In genomic region chr22:32589007-32589406, GRCh38 we compare ENCODE assay signal across 32 cellular contexts.
DNase-seq lines count a peak whose midpoint lies in the region; FAIRE-seq and TF ChIP-seq lines count a peak whose summit lies in the region.
"Had no signal": no experiment of that assay in that cellular context is flagged by ENCODE, and none has a peak within 500 bp of the region (broad histone marks: within the 10 kb centered on the region; RNA-seq: fewer than 3 reads in every experiment).

No MANE protein-coding gene starts in this region.

- no peaks in the 10 kb centered on the region for H3K79me2 ChIP-seq in hepatocyte
- no peaks in the 10 kb centered on the region for H3K79me2 ChIP-seq in smooth muscle cell (ENCODE audit: low read depth)

- no peak overlapping the region for H3K4me2 ChIP-seq in hepatocyte
- H3K4me2 ChIP-seq in smooth muscle cell, result no peak overlapping the region

- H2AFZ ChIP-seq in hepatocyte (no peak overlapping the region), smooth muscle cell (ENCODE audit: low read depth) (no peak overlapping the region)

- no peak for TF ChIP-seq POLR2A in thyroid gland (IDR thresholded peaks at IDR 0.05)

- no peaks in the 10 kb centered on the region for H3K9me3 ChIP-seq in hepatocyte (ENCODE audit: low read depth)
- no peaks in the 10 kb centered on the region for H3K9me3 ChIP-seq in smooth muscle cell (replicated peaks; ENCODE audit: low read depth)
- no peaks in the 10 kb centered on the region; the same call in 1 of the 2 replicates for H3K9me3 ChIP-seq in BE2C
- H3K9me3 ChIP-seq in thyroid gland, result no peaks in the 10 kb centered on the region
- H3K9me3 ChIP-seq: Peyer's patch had no signal

- 81% methylated on average over 5 of the region's 5 CpGs for WGBS in hepatocyte (ENCODE audit: low lambda C conversion rate, missing lambda C conversion rate)
- 63% methylated on average over 5 of the region's 5 CpGs for WGBS in smooth muscle cell (ENCODE audit: low lambda C conversion rate)
- WGBS in thyroid gland, 2 donors, result 73 to 83% methylated on average over 5 of the region's 5 CpGs

- no peak overlapping the region for H3K9ac ChIP-seq in smooth muscle cell (ENCODE audit: low read depth)

- H4K20me1 ChIP-seq in hepatocyte (ENCODE audit: insufficient read depth, poor library complexity, severe bottlenecking), result no peaks in the 10 kb centered on the region
- H4K20me1 ChIP-seq in smooth muscle cell (ENCODE audit: low read depth), result no peaks in the 10 kb centered on the region

- peak; percentile 29 for DNase-seq in EH (ENCODE audit: low read depth)
- peak; percentile 88 for DNase-seq in fibroblast of peridontal ligament (ENCODE audit: extremely low read depth)
- DNase-seq in hepatocyte (ENCODE audit: low spot score), result no peak
- no peak for DNase-seq in smooth muscle cell (lab: John Stamatoyannopoulos, UW; ENCODE audit: unreplicated experiment)
- no peak for DNase-seq in RCC 7860 (ENCODE audit: low spot score)
- no peak for DNase-seq in BE2C
- DNase-seq in thyroid gland, result no peak
- no peak for DNase-seq in D341Med (ENCODE audit: low spot score)
- DNase-seq: activated CD4-positive, alpha-beta T cell treated with anti-CD3 and anti-CD28 coated beads, Interleukin-2, amount 50 U/mL, for 1 hour; activated CD8-positive, alpha-beta memory T cell treated with anti-CD3 and anti-CD28 coated beads, Interleukin-2, amount 10 ng/mL, durations not matched to agents 7 days and 5 days; activated naive CD4-positive, alpha-beta T cell treated with anti-CD3 and anti-CD28 coated beads, Interleukin-2, amount 50 U/mL, for 16 hours; caudate nucleus; DMS79 treated with DMSO at 0.1 percent for 48 hours; glutamatergic neuron; HCEC 1CT; KBM-7; kidney; lower lobe of right lung; mucosa of descending colon; NCI-H1105 treated with DMSO at 0.1 percent for 48 hours; NCI-H2081; NCI-H2227 treated with DMSO at 0.1 percent for 48 hours; Peyer's patch; retina; SJCRH30; stimulated activated CD4-positive, alpha-beta T cell treated with anti-CD3 and anti-CD28 coated beads, Interleukin-12 subunit alpha, Interleukin-12 subunit beta, amount 100 ng/mL, for 4 hours; stimulated activated naive B cell treated with anti-CD40 and anti-IgM and Interleukin-4, amounts not matched to agents 10 μg/mL and 1 μg/mL and 100 μg/mL, for 72 hours; T1000 had no signal

- H3K4me1 ChIP-seq in hepatocyte (ENCODE audit: insufficient read depth), result peaks cover 10% of the 10 kb centered on the region
- H3K4me1 ChIP-seq in smooth muscle cell (ENCODE audit: low read depth), result peaks cover 5% of the 10 kb centered on the region
- H3K4me1 ChIP-seq in BE2C, result no peaks in the 10 kb centered on the region
- H3K4me1 ChIP-seq in thyroid gland, result peaks cover 0 to 14% of the 10 kb centered on the region in 2 donors
- H3K4me1 ChIP-seq: Peyer's patch had no signal

- H3K4me3 ChIP-seq in hepatocyte (no peak overlapping the region), smooth muscle cell (no peak overlapping the region), BE2C (ENCODE audit: low read depth, low read length) (no peak overlapping the region), thyroid gland (replicated peaks in 1 of 3) (no peak overlapping the region)
- H3K4me3 ChIP-seq: esophagus muscularis mucosa, lower lobe of right lung, mucosa of descending colon, Peyer's patch, SJCRH30, suprapubic skin had no signal

- intact Hi-C loops in thyroid gland (cut with DNase I), result no loop called here

- H3K27me3 ChIP-seq in hepatocyte, result no peaks in the 10 kb centered on the region
- H3K27me3 ChIP-seq in smooth muscle cell (ENCODE audit: low read depth), result no peaks in the 10 kb centered on the region
- no peaks in the 10 kb centered on the region for H3K27me3 ChIP-seq in BE2C
- H3K27me3 ChIP-seq in thyroid gland, result no peaks in the 10 kb centered on the region
- H3K27me3 ChIP-seq: esophagus muscularis mucosa, Peyer's patch, SJCRH30, suprapubic skin had no signal

- H3K36me3 ChIP-seq in hepatocyte (replicated peaks; ENCODE audit: insufficient read depth, low read depth), result no peaks in the 10 kb centered on the region
- peaks cover 5% of the 10 kb centered on the region for H3K36me3 ChIP-seq in smooth muscle cell (ENCODE audit: low read depth)
- no peaks in the 10 kb centered on the region for H3K36me3 ChIP-seq in BE2C
- H3K36me3 ChIP-seq in thyroid gland, result no peaks in the 10 kb centered on the region
- H3K36me3 ChIP-seq: esophagus muscularis mucosa, lower lobe of right lung, Peyer's patch, SJCRH30, suprapubic skin had no signal

- H3K27ac ChIP-seq in hepatocyte (peak overlapping the region; percentile 6), smooth muscle cell (ENCODE audit: low read depth) (peak overlapping the region; percentile 84), thyroid gland (no peak overlapping the region)
- H3K27ac ChIP-seq: lower lobe of right lung, Peyer's patch, SJCRH30, suprapubic skin had no signal

- H3K9me2 ChIP-seq in hepatocyte (replicated peaks; ENCODE audit: insufficient read depth), result no peaks in the 10 kb centered on the region

- no peak for FAIRE-seq in RCC 7860 (lab: Jason Lieb, UNC)
- FAIRE-seq: A204.1, GM18507, kidney had no signal

- TF ChIP-seq CTCF in hepatocyte (IDR thresholded peaks at IDR 0.05; ENCODE audit: poor library complexity) (no peak), smooth muscle cell (IDR thresholded peaks at IDR 0.05; ENCODE audit: borderline replicate concordance, insufficient read depth, poor library complexity, severe bottlenecking) (no peak), BE2C (IDR thresholded peaks at IDR 0.05; ENCODE audit: low read depth, low read length) (no peak), thyroid gland (IDR thresholded peaks at IDR 0.05) (no peak)

- H3F3A ChIP-seq in smooth muscle cell (ENCODE audit: low read depth), result peaks cover 25% of the 10 kb centered on the region

Comparison
In these comparisons a context has a peak if more than half of its experiments do, and no peak if none do; other contexts are left out.
1. DNase-seq: peak in EH (single experiment) and fibroblast of peridontal ligament (single experiment); none in hepatocyte (single experiment), smooth muscle cell (single experiment), RCC 7860 (single experiment), BE2C (single experiment), thyroid gland (0 of 2) and D341Med (single experiment).
2. H3K27ac ChIP-seq: peak in hepatocyte (single experiment) and smooth muscle cell (single experiment); none in thyroid gland (0 of 3).